ENCODE assay signal across 8 cellular contexts in the genomic region with DNA sequence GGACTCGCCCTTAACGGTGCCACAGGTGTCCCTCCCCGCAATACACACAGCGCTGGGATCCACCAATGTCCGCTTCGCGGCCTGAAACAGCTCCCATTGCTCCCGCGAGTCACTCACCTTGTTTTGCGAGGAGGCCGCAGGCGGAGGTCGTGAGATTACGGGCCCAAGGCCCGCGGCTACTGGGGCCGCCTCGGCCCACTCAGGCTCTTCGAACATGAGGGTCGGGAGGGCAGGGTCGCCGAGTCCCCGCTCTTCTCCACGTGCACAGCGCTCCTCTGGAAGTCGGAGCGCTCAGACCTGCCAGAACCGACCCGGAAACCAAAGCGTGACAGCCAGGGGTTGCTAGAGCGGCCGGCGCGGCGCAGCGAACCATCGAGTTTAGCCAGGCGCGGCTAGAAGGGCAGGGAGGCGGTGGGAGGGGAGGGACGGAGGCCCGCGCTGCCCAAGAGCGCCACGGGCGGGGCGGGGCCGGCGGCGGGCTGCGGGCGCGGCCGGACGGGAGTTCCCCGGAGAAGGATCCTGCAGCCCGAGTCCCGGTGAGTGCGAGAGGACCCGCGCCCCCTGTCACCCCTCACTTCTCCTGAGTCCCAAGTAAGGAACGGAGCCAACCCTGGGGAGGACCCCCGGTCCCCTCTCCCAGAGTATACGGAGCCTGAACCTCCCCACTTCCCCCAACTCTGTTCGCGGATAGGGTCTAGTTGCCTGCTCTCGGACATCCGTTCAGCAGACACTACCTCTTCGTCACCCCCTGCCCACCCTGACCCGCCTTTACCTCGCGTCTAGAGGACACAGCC. TPM values are rescaled to one million over a fixed set of nuclear protein-coding genes. Genes with fewer than 3 reads are reported as not detected.
A peak's percentile ranks its signal among the peaks of the same experiment; 100 is the strongest.
DNase-seq lines count a peak whose midpoint lies in the region; ATAC-seq and TF ChIP-seq lines count a peak whose summit lies in the region.

A gene (plus strand): TSS at position 488 of the 794 bp plus-strand sequence. CDS start 498 bp downstream, outside the sequence.
A gene (minus strand): TSS at position 330 of the 794 bp plus-strand sequence. CDS start 114 bp downstream, at position 216.

- DNase-seq in GM10248 (ENCODE audit: extremely low spot score) (peak; percentile 94), HFFc6 (peak; percentile 88), NB4 (ENCODE audit: low read depth) (peak; percentile 94), glomerular visceral epithelial cell (ENCODE audit: extremely low spot score) (peak; percentile 87), osteocyte (ENCODE audit: extremely low spot score, unreplicated experiment) (peak; percentile 95), thoracic aorta (ENCODE audit: low spot score) (peak; percentile 75)
- DNase-seq in activated naive CD4-positive, alpha-beta T cell treated with anti-CD3 and anti-CD28 coated beads, Interleukin-2, amount 50 U/mL, for 72 hours (ENCODE audit: low spot score in 2 of 2), result peak; percentile 79 to 85

- ATAC-seq in SK-N-SH treated with all-trans-retinoic acid at 6 μM for 48 hours, result peak; percentile 82
- ATAC-seq in activated naive CD4-positive, alpha-beta T cell treated with anti-CD3 and anti-CD28 coated beads, Interleukin-2, amount 50 U/mL, for 72 hours, result peak; percentile 67 to 85
- peak; percentile 68 for ATAC-seq in thoracic aorta (ENCODE audit: insufficient number of reproducible peaks, low FRiP score, low read depth)

- POLR2A ChIA-PET in GM10248 (lab: Yijun Ruan, JAX), result interaction anchor here (2.0 kb wide), 1 partner anchor 15 kb away, joined by 10 read pairs; a partner anchor contains a TSS

- H3K9me3 ChIP-seq in thoracic aorta, result no peaks in the 10 kb centered on the region

- no peak within 1 kb of the TSS for H3K27ac Mint-ChIP-seq in HFFc6
- no peak within 1 kb of the TSS for H3K27ac Mint-ChIP-seq in activated naive CD4-positive, alpha-beta T cell treated with anti-CD3 and anti-CD28 coated beads, Interleukin-2, amount 50 U/mL, for 72 hours
- no peak within 1 kb of the TSS for H3K27ac Mint-ChIP-seq in osteocyte (ENCODE audit: unreplicated experiment)

- CTCF ChIA-PET in GM10248 (lab: Yijun Ruan, JAX), result interaction anchor here (1.2 to 3.8 kb wide), 8 partner anchors 9 to 224 kb away, joined by 3 to 22 read pairs (median 4); a partner anchor contains a TSS

- H3K36me3 Mint-ChIP-seq in HFFc6 (ENCODE audit: low read depth) (peaks cover 31% of the 10 kb centered on the region), osteocyte (ENCODE audit: unreplicated experiment) (peaks cover 13% of the 10 kb centered on the region)
- peaks cover 0 to 18% of the 10 kb centered on the region in 2 donors for H3K36me3 Mint-ChIP-seq in activated naive CD4-positive, alpha-beta T cell treated with anti-CD3 and anti-CD28 coated beads, Interleukin-2, amount 50 U/mL, for 72 hours

- TF ChIP-seq CTCF in GM10248 (IDR thresholded peaks at IDR 0.05; ENCODE audit: control extremely low read depth, extremely low read depth, low read depth, missing control alignments), result no peak
- TF ChIP-seq CTCF in HFFc6 (IDR thresholded peaks at IDR 0.05), result peak; percentile 34; the same call in 1 of the 2 replicates
- no peak for TF ChIP-seq CTCF in NB4 (IDR thresholded peaks at IDR 0.05; ENCODE audit: low read depth, low read length)
- TF ChIP-seq CTCF in osteocyte (IDR thresholded peaks at IDR 0.05), result peak; percentile 36
- no peak for TF ChIP-seq CTCF in thoracic aorta (IDR thresholded peaks at IDR 0.05)

- H3K9me3 Mint-ChIP-seq in HFFc6, result no peaks in the 10 kb centered on the region
- no peaks in the 10 kb centered on the region for H3K9me3 Mint-ChIP-seq in activated naive CD4-positive, alpha-beta T cell treated with anti-CD3 and anti-CD28 coated beads, Interleukin-2, amount 50 U/mL, for 72 hours
- H3K9me3 Mint-ChIP-seq in osteocyte (ENCODE audit: unreplicated experiment), result no peaks in the 10 kb centered on the region

- H3K4me1 Mint-ChIP-seq in HFFc6 (ENCODE audit: low read depth) (peaks cover 15% of the 10 kb centered on the region), osteocyte (ENCODE audit: unreplicated experiment) (peaks cover 7% of the 10 kb centered on the region)

- H3K4me3 Mint-ChIP-seq in HFFc6 (no peak within 1 kb of the TSS), osteocyte (ENCODE audit: unreplicated experiment) (no peak within 1 kb of the TSS)

- peak within 1 kb of the TSS; percentile 99 to 100 for H3K27ac ChIP-seq in thoracic aorta

- peaks cover 27% of the 10 kb centered on the region for H3K36me3 ChIP-seq in thoracic aorta

- peak; percentile 76 for TF ChIP-seq POLR2A in NB4 (IDR thresholded peaks at IDR 0.05; ENCODE audit: extremely low read depth, insufficient read length)

- H3K4me3 ChIP-seq in NB4 (ENCODE audit: low read depth, low read length) (peak within 1 kb of the TSS; percentile 100), thoracic aorta (peak within 1 kb of the TSS; percentile 89)

- H3K27me3 Mint-ChIP-seq in HFFc6 (ENCODE audit: insufficient read depth) (no peaks in the 10 kb centered on the region; the same call in 1 of the 2 replicates), osteocyte (ENCODE audit: unreplicated experiment) (no peaks in the 10 kb centered on the region)

- peaks cover 37 to 64% of the 10 kb centered on the region in 2 donors for H3K4me1 ChIP-seq in thoracic aorta (ENCODE audit: control insufficient read depth in 1 of 2, low read depth in 2 of 2)

- no peaks in the 10 kb centered on the region for H3K27me3 ChIP-seq in thoracic aorta (replicated peaks; ENCODE audit: insufficient read depth)

TF ChIP-seq in SK-N-SH treated with all-trans-retinoic acid at 6 μM for 48 hours, 23 proteins besides CTCF, POLR2A, EP300 and RAD21:
- TF ChIP-seq CSDC2 (CRISPR knock-in tag; IDR thresholded peaks at IDR 0.05) (no peak), ZNF8 (CRISPR knock-in tag; IDR thresholded peaks at IDR 0.05) (peak; percentile 6; the same call in 1 of the 2 replicates)

RNA-seq across cellular contexts. Expression of the first gene that starts in this region (rescaled TPM):
- total RNA-seq in HFFc6 (2021; fragmentation: NEBNext Ultra II Directional; extraction: Animal tissue kit (Norgen Biotek cat#: 25700)), result 100 to 1,000 TPM; 195 to 245 (median 223) TPM
- total RNA-seq in activated naive CD4-positive, alpha-beta T cell treated with anti-CD3 and anti-CD28 coated beads, Interleukin-2, amount 50 U/mL, for 72 hours, result 10 to 100 TPM; 72.1 to 99.7 TPM
- total RNA-seq in osteocyte, result 192 and 209 TPM in 2 replicates
- 100 to 1,000 TPM; 338 to 588 TPM for total RNA-seq in thoracic aorta

RNA-seq across cellular contexts. Expression of the second gene that starts in this region (rescaled TPM):
- total RNA-seq in HFFc6 (2021; fragmentation: NEBNext Ultra II Directional; extraction: Animal tissue kit (Norgen Biotek cat#: 25700)), result 10 to 100 TPM; 18.5 to 26.7 (median 20.2) TPM
- 10 to 100 TPM; 24.9 to 38.3 TPM for total RNA-seq in activated naive CD4-positive, alpha-beta T cell treated with anti-CD3 and anti-CD28 coated beads, Interleukin-2, amount 50 U/mL, for 72 hours
- 15.3 and 17.8 TPM in 2 replicates for total RNA-seq in osteocyte
- 10 to 100 TPM; 13.9 to 35.8 TPM for total RNA-seq in thoracic aorta

Comparison
In these comparisons a context has a peak if more than half of its experiments do, and no peak if none do; other contexts are left out.
1. Peak in every context shown above with its lines: DNase-seq, ATAC-seq, H3K4me3 ChIP-seq and H3K27ac ChIP-seq.
2. CTCF ChIP-seq: peak in HFFc6 (single experiment) and osteocyte (single experiment); none in GM10248 (single experiment), NB4 (single experiment) and thoracic aorta (single experiment).